ENCODE assay signal across 20 cellular contexts in the genomic region with DNA sequence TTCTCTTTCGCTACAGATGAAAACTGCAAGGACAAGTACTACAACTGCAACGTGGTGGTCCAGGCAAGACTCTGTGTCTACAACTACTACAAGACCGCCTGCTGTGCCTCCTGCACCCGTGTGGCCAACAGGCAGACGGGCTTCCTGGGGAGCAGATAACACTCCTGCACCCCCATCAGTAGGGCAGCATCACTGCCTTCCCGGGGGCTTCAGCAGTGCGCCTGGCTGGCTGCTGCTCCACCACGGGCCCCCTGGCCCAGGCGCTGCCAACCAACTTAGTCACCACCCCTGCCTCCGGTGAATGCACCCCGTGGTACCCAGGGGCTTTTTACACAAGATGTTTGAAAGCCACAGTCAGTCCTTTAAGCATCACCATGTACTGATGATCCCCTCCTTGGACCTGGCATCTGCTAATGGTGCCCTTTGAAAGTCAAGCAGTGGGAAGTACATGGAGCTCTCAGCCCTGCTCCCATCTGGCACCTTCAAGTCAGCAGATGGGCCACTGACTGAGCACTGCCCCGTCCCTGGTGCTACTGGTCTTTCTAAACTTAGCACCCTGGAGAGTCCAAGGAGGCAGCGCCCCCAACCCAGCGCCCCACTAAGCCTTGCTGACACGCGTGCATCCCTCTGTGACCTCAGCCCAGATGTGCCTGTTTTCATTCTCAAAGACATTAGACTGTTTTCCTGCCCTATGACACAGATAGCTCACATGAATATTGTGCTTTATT. TPM values are rescaled to one million over a fixed set of nuclear protein-coding genes. Genes with fewer than 3 reads are reported as not detected.
A peak's percentile ranks its signal among the peaks of the same experiment; 100 is the strongest.
DNase-seq lines count a peak whose midpoint lies in the region; ATAC-seq and TF ChIP-seq lines count a peak whose summit lies in the region.
"Had no signal": no experiment of that assay in that cellular context is flagged by ENCODE, and none has a peak within 500 bp of the region (broad histone marks: within the 10 kb centered on the region; RNA-seq: fewer than 3 reads in every experiment).

No MANE protein-coding gene starts in this region.

- H3K9me3 ChIP-seq in WERI-Rb-1 (ENCODE audit: severe bottlenecking): no peaks in the 10 kb centered on the region
- H3K9me3 ChIP-seq in lower lobe of right lung: no peaks in the 10 kb centered on the region
- H3K9me3 ChIP-seq: HAP-1, MG63, SJCRH30 had no signal

- intact Hi-C loops in lower lobe of right lung (cut with DNase I): no loop called here

- no peaks in the 10 kb centered on the region for H3K27me3 ChIP-seq in WERI-Rb-1 (ENCODE audit: insufficient read depth, low read depth, severe bottlenecking)
- H3K27me3 ChIP-seq in lower lobe of right lung (ENCODE audit: low read depth): no peaks in the 10 kb centered on the region
- H3K27me3 ChIP-seq: MG63, SJCRH30 had no signal

- no peak for ATAC-seq in activated CD8-positive, alpha-beta T cell treated with anti-CD3 and anti-CD28 coated beads, Interleukin-2, amount 10 ng/mL, durations not matched to agents 7 days and 5 days
- ATAC-seq in lower lobe of right lung: no peak

- peaks cover 12% of the 10 kb centered on the region for H3K4me1 Mint-ChIP-seq in osteocyte (ENCODE audit: unreplicated experiment)
- peaks cover 5% of the 10 kb centered on the region for H3K4me1 Mint-ChIP-seq in activated CD8-positive, alpha-beta T cell treated with anti-CD3 and anti-CD28 coated beads, Interleukin-2, amount 10 ng/mL, durations not matched to agents 7 days and 5 days (ENCODE audit: low read depth)

- no peak overlapping the region for H3K4me3 Mint-ChIP-seq in osteocyte (ENCODE audit: unreplicated experiment)
- no peak overlapping the region for H3K4me3 Mint-ChIP-seq in activated CD8-positive, alpha-beta T cell treated with anti-CD3 and anti-CD28 coated beads, Interleukin-2, amount 10 ng/mL, durations not matched to agents 7 days and 5 days
- H3K4me3 Mint-ChIP-seq: IgD-negative memory B cell had no signal

- H3K27ac Mint-ChIP-seq in osteocyte (ENCODE audit: unreplicated experiment): no peak overlapping the region
- no peak overlapping the region for H3K27ac Mint-ChIP-seq in activated CD8-positive, alpha-beta T cell treated with anti-CD3 and anti-CD28 coated beads, Interleukin-2, amount 10 ng/mL, durations not matched to agents 7 days and 5 days
- H3K27ac Mint-ChIP-seq: IgD-negative memory B cell had no signal

- no peak for TF ChIP-seq CTCF in WERI-Rb-1 (IDR thresholded peaks at IDR 0.05; ENCODE audit: low read depth, low read length)
- no peak for TF ChIP-seq CTCF in osteocyte (IDR thresholded peaks at IDR 0.05)
- no peak for TF ChIP-seq CTCF in lower lobe of right lung (IDR thresholded peaks at IDR 0.05)

- peaks cover 5% of the 10 kb centered on the region for H3K27me3 Mint-ChIP-seq in osteocyte (ENCODE audit: unreplicated experiment)
- H3K27me3 Mint-ChIP-seq in activated CD8-positive, alpha-beta T cell treated with anti-CD3 and anti-CD28 coated beads, Interleukin-2, amount 10 ng/mL, durations not matched to agents 7 days and 5 days (ENCODE audit: low read depth): peaks cover 6% of the 10 kb centered on the region

- POLR2A ChIA-PET in activated CD8-positive, alpha-beta T cell treated with anti-CD3 and anti-CD28 coated beads, Interleukin-2, amount 10 ng/mL, durations not matched to agents 7 days and 5 days (lab: Charles Lee): no interaction called here

- peaks cover 10% of the 10 kb centered on the region for H3K4me1 ChIP-seq in lower lobe of right lung
- H3K4me1 ChIP-seq: HAP-1 had no signal

- H3K27ac ChIP-seq in WERI-Rb-1 (no peak overlapping the region), lower lobe of right lung (no peak overlapping the region)
- H3K27ac ChIP-seq: C4-2B, SJCRH30 had no signal

- H3K36me3 ChIP-seq in WERI-Rb-1 (no peaks in the 10 kb centered on the region), lower lobe of right lung (no peaks in the 10 kb centered on the region)
- H3K36me3 ChIP-seq: HAP-1, MG63 had no signal

- DNase-seq in DMS 273 (lab: John Stamatoyannopoulos, UW; ENCODE audit: unreplicated experiment) (peak; percentile 76), G401 (ENCODE audit: low spot score) (peak; percentile 41), WERI-Rb-1 (peak; percentile 50), osteocyte (ENCODE audit: extremely low spot score, unreplicated experiment) (peak; percentile 76), NCI-H1105 (lab: John Stamatoyannopoulos, UW) (no peak), KBM-7 (no peak), lower lobe of right lung (no peak)
- DNase-seq in activated CD8-positive, alpha-beta T cell treated with anti-CD3 and anti-CD28 coated beads, Interleukin-2, amount 10 ng/mL, durations not matched to agents 7 days and 5 days: no peak
- DNase-seq: AML-193, DND-41, Kasumi-1, MG63, NCI-H1048, NCI-H1436 treated with DMSO at 0.1 percent for 48 hours, NCI-H2081 treated with DMSO at 0.1 percent for 48 hours, NCI-H510A, SJCRH30 had no signal

- H3K9me3 Mint-ChIP-seq in osteocyte (ENCODE audit: unreplicated experiment): no peaks in the 10 kb centered on the region
- no peaks in the 10 kb centered on the region for H3K9me3 Mint-ChIP-seq in activated CD8-positive, alpha-beta T cell treated with anti-CD3 and anti-CD28 coated beads, Interleukin-2, amount 10 ng/mL, durations not matched to agents 7 days and 5 days (ENCODE audit: insufficient read depth)
- H3K9me3 Mint-ChIP-seq: IgD-negative memory B cell had no signal

- in situ Hi-C loops in G401 (cut with HindIII; ENCODE audit: low sequenced_read_pairs): no loop called here
- in situ Hi-C loops in KBM-7 (cut with MboI; ENCODE audit: low pct_unique_long_range_greater_than_20kb, low sequenced_read_pairs): no loop called here

- H3K4me3 ChIP-seq in WERI-Rb-1 (ENCODE audit: low read depth, low read length) (no peak overlapping the region), lower lobe of right lung (no peak overlapping the region)
- H3K4me3 ChIP-seq: HAP-1, MG63, SJCRH30 had no signal

- no peaks in the 10 kb centered on the region for H3K36me3 Mint-ChIP-seq in osteocyte (ENCODE audit: unreplicated experiment)
- no peaks in the 10 kb centered on the region for H3K36me3 Mint-ChIP-seq in activated CD8-positive, alpha-beta T cell treated with anti-CD3 and anti-CD28 coated beads, Interleukin-2, amount 10 ng/mL, durations not matched to agents 7 days and 5 days (ENCODE audit: low read depth)
- H3K36me3 Mint-ChIP-seq: IgD-negative memory B cell had no signal

- CTCF ChIA-PET in activated CD8-positive, alpha-beta T cell treated with anti-CD3 and anti-CD28 coated beads, Interleukin-2, amount 10 ng/mL, durations not matched to agents 7 days and 5 days (lab: Charles Lee): no interaction called here

RNA-seq across cellular contexts. Expression of a gene that starts 33.0 kb away (rescaled TPM):
- total RNA-seq in G401 (2014; rRNA removed; shearing (Covaris generic)): not detected in 2 replicates
- total RNA-seq in osteocyte (not detected in 2 replicates), lower lobe of right lung (not detected)
- not detected for total RNA-seq in activated CD8-positive, alpha-beta T cell treated with anti-CD3 and anti-CD28 coated beads, Interleukin-2, amount 10 ng/mL, durations not matched to agents 7 days and 5 days

Comparison
In these comparisons a context has a peak if more than half of its experiments do, and no peak if none do; other contexts are left out.
1. DNase-seq: peak in DMS 273 (single experiment), G401 (single experiment), WERI-Rb-1 (single experiment) and osteocyte (single experiment); none in NCI-H1105 (single experiment), activated CD8-positive, alpha-beta T cell treated with anti-CD3 and anti-CD28 coated beads, Interleukin-2, amount 10 ng/mL, durations not matched to agents 7 days and 5 days (single experiment), KBM-7 (single experiment) and lower lobe of right lung (single experiment).